In genomic region chr16:3574195-3574594, GRCh38 we compare ENCODE assay signal across 18 cellular contexts. TPM values are rescaled to one million over a fixed set of nuclear protein-coding genes. Genes with fewer than 3 reads are reported as not detected.
DNase-seq lines count a peak whose midpoint lies in the region; ATAC-seq and TF ChIP-seq lines count a peak whose summit lies in the region.
"Had no signal": no experiment of that assay in that cellular context is flagged by ENCODE, and none has a peak within 500 bp of the region (broad histone marks: within the 10 kb centered on the region; RNA-seq: fewer than 3 reads in every experiment).

No MANE protein-coding gene starts in this region.

- no peak overlapping the region for H3K27ac ChIP-seq in CD4-positive, alpha-beta memory T cell (ENCODE audit: low read depth, low read length)
- H3K27ac ChIP-seq: C4-2B, RWPE1 had no signal

- peaks cover 55% of the 10 kb centered on the region for H3K4me1 Mint-ChIP-seq in activated CD8-positive, alpha-beta T cell treated with anti-CD3 and anti-CD28 coated beads, Interleukin-2, amount 10 ng/mL, durations not matched to agents 7 days and 5 days (ENCODE audit: low read depth)
- H3K4me1 Mint-ChIP-seq in activated CD8-positive, alpha-beta T cell treated with anti-CD3 and anti-CD28 coated beads for 36 hours (ENCODE audit: low read depth), result peaks cover 40% of the 10 kb centered on the region
- H3K4me1 Mint-ChIP-seq in CD4-positive, alpha-beta memory T cell, result peaks cover 30 to 72% (median 46%) of the 10 kb centered on the region in 4 donors
- peaks cover 7% of the 10 kb centered on the region for H3K4me1 Mint-ChIP-seq in activated T-helper 17 cell treated with anti-CD3 and anti-CD28 coated beads, Interleukin-2, amount 50 U/mL, for 72 hours
- H3K4me1 Mint-ChIP-seq in naive thymus-derived CD8-positive, alpha-beta T cell, result peaks cover 27 to 69% (median 64%) of the 10 kb centered on the region in 4 donors

- peaks cover 61% of the 10 kb centered on the region for H3K36me3 Mint-ChIP-seq in activated CD8-positive, alpha-beta T cell treated with anti-CD3 and anti-CD28 coated beads, Interleukin-2, amount 10 ng/mL, durations not matched to agents 7 days and 5 days (ENCODE audit: low read depth)
- peaks cover 27% of the 10 kb centered on the region for H3K36me3 Mint-ChIP-seq in activated CD8-positive, alpha-beta T cell treated with anti-CD3 and anti-CD28 coated beads for 36 hours (ENCODE audit: low read depth)
- H3K36me3 Mint-ChIP-seq in CD4-positive, alpha-beta memory T cell, result peaks cover 24 to 53% of the 10 kb centered on the region in 2 donors
- peaks cover 43% of the 10 kb centered on the region for H3K36me3 Mint-ChIP-seq in activated T-helper 17 cell treated with anti-CD3 and anti-CD28 coated beads, Interleukin-2, amount 50 U/mL, for 72 hours (ENCODE audit: low read depth)
- peaks cover 8 to 41% (median 22%) of the 10 kb centered on the region in 3 donors for H3K36me3 Mint-ChIP-seq in naive thymus-derived CD8-positive, alpha-beta T cell

- H3K27ac Mint-ChIP-seq in activated CD8-positive, alpha-beta T cell treated with anti-CD3 and anti-CD28 coated beads, Interleukin-2, amount 10 ng/mL, durations not matched to agents 7 days and 5 days, result no peak overlapping the region
- H3K27ac Mint-ChIP-seq in activated CD8-positive, alpha-beta T cell treated with anti-CD3 and anti-CD28 coated beads for 36 hours, result no peak overlapping the region
- H3K27ac Mint-ChIP-seq in CD4-positive, alpha-beta memory T cell, result peak overlapping the region in 4 of 7 donors; percentile 9 to 93 (median 33)
- H3K27ac Mint-ChIP-seq in activated T-helper 17 cell treated with anti-CD3 and anti-CD28 coated beads, Interleukin-2, amount 50 U/mL, for 72 hours, result no peak overlapping the region
- peak overlapping the region; percentile 19 to 97 (median 88) for H3K27ac Mint-ChIP-seq in naive thymus-derived CD8-positive, alpha-beta T cell

- peaks cover 13% of the 10 kb centered on the region for H3K36me3 ChIP-seq in CD4-positive, alpha-beta memory T cell (ENCODE audit: insufficient read depth, low read length)

- H3K9me3 Mint-ChIP-seq in activated CD8-positive, alpha-beta T cell treated with anti-CD3 and anti-CD28 coated beads, Interleukin-2, amount 10 ng/mL, durations not matched to agents 7 days and 5 days (ENCODE audit: insufficient read depth), result peaks cover 10% of the 10 kb centered on the region
- H3K9me3 Mint-ChIP-seq in activated CD8-positive, alpha-beta T cell treated with anti-CD3 and anti-CD28 coated beads for 36 hours, result peaks cover 14% of the 10 kb centered on the region
- peaks cover 0 to 15% (median 7%) of the 10 kb centered on the region in 8 donors for H3K9me3 Mint-ChIP-seq in CD4-positive, alpha-beta memory T cell
- no peaks in the 10 kb centered on the region for H3K9me3 Mint-ChIP-seq in activated T-helper 17 cell treated with anti-CD3 and anti-CD28 coated beads, Interleukin-2, amount 50 U/mL, for 72 hours
- peaks cover 0 to 12% (median 6%) of the 10 kb centered on the region in 9 donors for H3K9me3 Mint-ChIP-seq in naive thymus-derived CD8-positive, alpha-beta T cell

- H3K4me3 ChIP-seq in CD4-positive, alpha-beta memory T cell (ENCODE audit: low read length in 2 of 2), result no peak overlapping the region

- peaks cover 0 to 3% of the 10 kb centered on the region in 2 donors for H3K9me3 ChIP-seq in CD4-positive, alpha-beta memory T cell (ENCODE audit: control insufficient read depth in 1 of 2, low read length in 2 of 2)

- TF ChIP-seq CTCF in activated CD8-positive, alpha-beta T cell treated with anti-CD3 and anti-CD28 coated beads for 36 hours (IDR thresholded peaks at IDR 0.05), result no peak

- no peaks in the 10 kb centered on the region for H3K27me3 Mint-ChIP-seq in activated CD8-positive, alpha-beta T cell treated with anti-CD3 and anti-CD28 coated beads, Interleukin-2, amount 10 ng/mL, durations not matched to agents 7 days and 5 days (ENCODE audit: low read depth)
- no peaks in the 10 kb centered on the region for H3K27me3 Mint-ChIP-seq in activated CD8-positive, alpha-beta T cell treated with anti-CD3 and anti-CD28 coated beads for 36 hours
- H3K27me3 Mint-ChIP-seq in CD4-positive, alpha-beta memory T cell, result no peaks in the 10 kb centered on the region
- no peaks in the 10 kb centered on the region for H3K27me3 Mint-ChIP-seq in activated T-helper 17 cell treated with anti-CD3 and anti-CD28 coated beads, Interleukin-2, amount 50 U/mL, for 72 hours
- no peaks in the 10 kb centered on the region for H3K27me3 Mint-ChIP-seq in naive thymus-derived CD8-positive, alpha-beta T cell
- H3K27me3 Mint-ChIP-seq: IgD-negative memory B cell had no signal

- peak overlapping the region; percentile 96 for H3K4me3 Mint-ChIP-seq in activated CD8-positive, alpha-beta T cell treated with anti-CD3 and anti-CD28 coated beads, Interleukin-2, amount 10 ng/mL, durations not matched to agents 7 days and 5 days
- H3K4me3 Mint-ChIP-seq in activated CD8-positive, alpha-beta T cell treated with anti-CD3 and anti-CD28 coated beads for 36 hours, result no peak overlapping the region
- peak overlapping the region in 6 of 8 donors; percentile 31 to 99 (median 98) for H3K4me3 Mint-ChIP-seq in CD4-positive, alpha-beta memory T cell
- H3K4me3 Mint-ChIP-seq in activated T-helper 17 cell treated with anti-CD3 and anti-CD28 coated beads, Interleukin-2, amount 50 U/mL, for 72 hours, result peak overlapping the region; percentile 90
- H3K4me3 Mint-ChIP-seq in naive thymus-derived CD8-positive, alpha-beta T cell, result peak overlapping the region in 8 of 10 donors; percentile 56 to 100 (median 97)

- intact Hi-C loops in activated CD8-positive, alpha-beta T cell treated with anti-CD3 and anti-CD28 coated beads for 36 hours (cut with micrococcal nuclease), result loop anchor here (10.0 kb wide), 1 partner anchor 69 kb away; the partner anchor contains the start of gene CLUAP1
- intact Hi-C loops in CD4-positive, alpha-beta memory T cell (cut with micrococcal nuclease), result no loop called here

- TF ChIP-seq POLR2A in erythroblast (IDR thresholded peaks at IDR 0.05; ENCODE audit: low read length), result no peak

- no peak for ATAC-seq in activated CD8-positive, alpha-beta T cell treated with anti-CD3 and anti-CD28 coated beads, Interleukin-2, amount 10 ng/mL, durations not matched to agents 7 days and 5 days
- ATAC-seq in activated CD8-positive, alpha-beta T cell treated with anti-CD3 and anti-CD28 coated beads for 36 hours, result no peak
- no peak for ATAC-seq in activated T-helper 17 cell treated with anti-CD3 and anti-CD28 coated beads, Interleukin-2, amount 50 U/mL, for 72 hours (replicated peaks)
- ATAC-seq in naive thymus-derived CD8-positive, alpha-beta T cell, result no peak
- ATAC-seq in stimulated activated naive CD8-positive, alpha-beta T cell treated with anti-CD3 and anti-CD28 coated beads, Interleukin-15, Interleukin-2, amounts not matched to agents 100 U/mL and 50 U/mL, for 24 hours, result no peak
- ATAC-seq: HCT116 had no signal

- H3K4me1 ChIP-seq in CD4-positive, alpha-beta memory T cell (ENCODE audit: insufficient read depth, low read length), result peaks cover 49% of the 10 kb centered on the region

- DNase-seq in activated CD8-positive, alpha-beta T cell treated with anti-CD3 and anti-CD28 coated beads, Interleukin-2, amount 10 ng/mL, durations not matched to agents 7 days and 5 days, result no peak
- no peak for DNase-seq in activated CD8-positive, alpha-beta T cell treated with anti-CD3 and anti-CD28 coated beads for 36 hours
- no peak for DNase-seq in CD4-positive, alpha-beta memory T cell
- no peak for DNase-seq in naive thymus-derived CD8-positive, alpha-beta T cell
- DNase-seq in stimulated activated naive CD8-positive, alpha-beta T cell treated with anti-CD3 and anti-CD28 coated beads, Interleukin-15, Interleukin-2, amounts not matched to agents 100 U/mL and 50 U/mL, for 24 hours, result no peak
- no peak for DNase-seq in NCI-H345 (lab: John Stamatoyannopoulos, UW)
- no peak for DNase-seq in erythroblast (lab: John Stamatoyannopoulos, UW)
- DNase-seq: DMS79 treated with DMSO at 0.1 percent for 48 hours, NCI-H1417, NCI-H2081, NCI-H524 treated with DMSO at 0.1 percent for 48 hours, OCI-M1 had no signal

- CTCF ChIA-PET in activated CD8-positive, alpha-beta T cell treated with anti-CD3 and anti-CD28 coated beads, Interleukin-2, amount 10 ng/mL, durations not matched to agents 7 days and 5 days (lab: Charles Lee), result no interaction called here
- CTCF ChIA-PET in activated CD8-positive, alpha-beta T cell treated with anti-CD3 and anti-CD28 coated beads for 36 hours (lab: Charles Lee), result no interaction called here
- CTCF ChIA-PET in CD4-positive, alpha-beta memory T cell (lab: Charles Lee; ENCODE audit: partially characterized antibody), result interaction anchor here (0.6 kb wide), 1 partner anchor 95 kb away, joined by 3 read pairs; no protein-coding TSS in a partner anchor

- H3K27me3 ChIP-seq in CD4-positive, alpha-beta memory T cell (ENCODE audit: insufficient read depth, low read length), result no peaks in the 10 kb centered on the region

- POLR2A ChIA-PET in activated CD8-positive, alpha-beta T cell treated with anti-CD3 and anti-CD28 coated beads, Interleukin-2, amount 10 ng/mL, durations not matched to agents 7 days and 5 days (lab: Charles Lee), result interaction anchor here (0.7 kb wide), 1 partner anchor 395 kb away, joined by 3 read pairs; no protein-coding TSS in a partner anchor
- POLR2A ChIA-PET in activated CD8-positive, alpha-beta T cell treated with anti-CD3 and anti-CD28 coated beads for 36 hours (lab: Charles Lee), result interaction anchor here (0.9 kb wide), 1 partner anchor 13 kb away, joined by 4 read pairs; no protein-coding TSS in a partner anchor
- POLR2A ChIA-PET in CD4-positive, alpha-beta memory T cell (lab: Charles Lee; ENCODE audit: partially characterized antibody), result interaction anchor here (0.8 to 1.2 kb wide), 2 partner anchors 41 to 310 kb away, joined by 3 read pairs; no protein-coding TSS in a partner anchor
- POLR2A ChIA-PET in naive thymus-derived CD8-positive, alpha-beta T cell (lab: Charles Lee), result interaction anchor here (1.2 kb wide), 1 partner anchor 38 kb away, joined by 3 read pairs; no protein-coding TSS in a partner anchor

RNA-seq across cellular contexts. Expression of gene NLRC3, which starts 3.0 kb away (rescaled TPM):
- total RNA-seq in activated CD8-positive, alpha-beta T cell treated with anti-CD3 and anti-CD28 coated beads, Interleukin-2, amount 10 ng/mL, durations not matched to agents 7 days and 5 days, result 10 to 100 TPM; 92.6 to 94.6 TPM
- total RNA-seq in activated CD8-positive, alpha-beta T cell treated with anti-CD3 and anti-CD28 coated beads for 36 hours, result 10 to 100 TPM; 17.9 to 19.8 TPM
- total RNA-seq in CD4-positive, alpha-beta memory T cell, result 100 to 1,000 TPM; 111 TPM
- polyA plus RNA-seq in CD4-positive, alpha-beta memory T cell, result 10 to 100 TPM; 13.1 to 39.3 TPM
- 10 to 100 TPM; 36.8 to 49.1 TPM for total RNA-seq in activated T-helper 17 cell treated with anti-CD3 and anti-CD28 coated beads, Interleukin-2, amount 50 U/mL, for 72 hours
- total RNA-seq in naive thymus-derived CD8-positive, alpha-beta T cell, result 10 to 100 TPM; 93.5 to 99.9 TPM
- polyA plus RNA-seq in naive thymus-derived CD8-positive, alpha-beta T cell, result 10 to 100 TPM; 17.1 to 31.9 (median 19.7) TPM
- total RNA-seq: LHCN-M2 had no signal

RNA-seq across cellular contexts. Expression of gene SLX4, which starts 37.2 kb away (rescaled TPM):
- 10 to 100 TPM; 16.3 to 16.5 TPM for total RNA-seq in activated CD8-positive, alpha-beta T cell treated with anti-CD3 and anti-CD28 coated beads, Interleukin-2, amount 10 ng/mL, durations not matched to agents 7 days and 5 days
- 10 to 100 TPM in 1 of 2 experiments, 1 to 10 TPM in 1; 9.8 to 10.1 TPM for total RNA-seq in activated CD8-positive, alpha-beta T cell treated with anti-CD3 and anti-CD28 coated beads for 36 hours
- total RNA-seq in CD4-positive, alpha-beta memory T cell, result 1 to 10 TPM; 5.7 to 6.7 TPM
- polyA plus RNA-seq in CD4-positive, alpha-beta memory T cell, result under 1 TPM in 1 of 2 donors, not detected in 1; 0.87 TPM
- 10 to 100 TPM; 10.8 to 14.5 TPM for total RNA-seq in activated T-helper 17 cell treated with anti-CD3 and anti-CD28 coated beads, Interleukin-2, amount 50 U/mL, for 72 hours
- total RNA-seq in naive thymus-derived CD8-positive, alpha-beta T cell, result 1 to 10 TPM; 7.8 to 8.6 TPM
- 1 to 10 TPM in 1 of 3 donors, under 1 TPM in 2; 0.32 to 1.2 (median 0.43) TPM for polyA plus RNA-seq in naive thymus-derived CD8-positive, alpha-beta T cell

Comparison
In these comparisons a context has a peak if more than half of its experiments do, and no peak if none do; other contexts are left out.
1. H3K27ac Mint-ChIP-seq: peak in CD4-positive, alpha-beta memory T cell (4 of 7) and naive thymus-derived CD8-positive, alpha-beta T cell (10 of 10); none in activated CD8-positive, alpha-beta T cell treated with anti-CD3 and anti-CD28 coated beads, Interleukin-2, amount 10 ng/mL, durations not matched to agents 7 days and 5 days (single experiment), activated CD8-positive, alpha-beta T cell treated with anti-CD3 and anti-CD28 coated beads for 36 hours (single experiment) and activated T-helper 17 cell treated with anti-CD3 and anti-CD28 coated beads, Interleukin-2, amount 50 U/mL, for 72 hours (single experiment).